In genomic region chr6:27250955-27251671, GRCh38 we compare ENCODE assay signal across 9 cellular contexts. TPM values are rescaled to one million over a fixed set of nuclear protein-coding genes. Genes with fewer than 3 reads are reported as not detected.
DNase-seq lines count a peak whose midpoint lies in the region; ATAC-seq lines count a peak whose summit lies in the region.
"Had no signal": no experiment of that assay in that cellular context is flagged by ENCODE, and none has a peak within 500 bp of the region (broad histone marks: within the 10 kb centered on the region; RNA-seq: fewer than 3 reads in every experiment).

No MANE protein-coding gene starts in this region.

- peak; percentile 70 for ATAC-seq in GM21786 (IDR thresholded peaks at IDR 0.05; ENCODE audit: unreplicated experiment)

- in situ Hi-C loops in KBM-7 (cut with MboI; ENCODE audit: low pct_unique_long_range_greater_than_20kb, low sequenced_read_pairs), result no loop called here

- peak overlapping the region; percentile 35 for H3K27ac ChIP-seq in angular gyrus (ENCODE audit: low read depth, low read length)

- DNase-seq in Daoy (ENCODE audit: low read depth) (peak; percentile 96), KBM-7 (peak; percentile 87), SKM-1 (lab: John Stamatoyannopoulos, UW; ENCODE audit: unreplicated experiment) (peak; percentile 77), iPS-NIHi7 (ENCODE audit: extremely low spot score) (peak; percentile 93), HCEC 1CT (no peak)
- DNase-seq in stimulated activated CD4-positive, alpha-beta T cell treated with anti-CD3 and anti-CD28 coated beads, Interleukin-1b, Interleukin-23, amount 100 ng/mL, for 1 hour (ENCODE audit: low read depth in 2 of 2), result peak; percentile 7 to 35

RNA-seq across cellular contexts. Expression of gene PRSS16, which starts 3.6 kb away (rescaled TPM):
- total RNA-seq in Daoy (2014; rRNA removed; shearing (Covaris generic)), result 4.3 and 8.2 TPM in 2 replicates
- total RNA-seq: dermis microvascular lymphatic vessel endothelial cell had no signal
